10 cellular contexts compared by ENCODE assay signal in genomic region chr5:93359296-93359957, GRCh38.
DNase-seq lines count a peak whose midpoint lies in the region; ATAC-seq lines count a peak whose summit lies in the region.
"Had no signal": no experiment of that assay in that cellular context is flagged by ENCODE, and none has a peak within 500 bp of the region (broad histone marks: within the 10 kb centered on the region; RNA-seq: fewer than 3 reads in every experiment).

No MANE protein-coding gene starts in this region.

- DNase-seq in DMS153 (lab: John Stamatoyannopoulos, UW), result peak; percentile 53
- peak; percentile 11 for DNase-seq in NCI-H446 treated with DMSO at 0.1 percent for 48 hours (lab: John Stamatoyannopoulos, UW)
- DNase-seq in dermis blood vessel endothelial cell, result peak; percentile 95
- peak; percentile 16 for DNase-seq in mucosa of gallbladder (ENCODE audit: low spot score)
- no peak for DNase-seq in anterior cingulate cortex (lab: John Stamatoyannopoulos, UW)
- no peak for DNase-seq in cerebellar nuclear complex (lab: John Stamatoyannopoulos, UW)
- no peak for DNase-seq in NOMO-1 (lab: John Stamatoyannopoulos, UW; ENCODE audit: unreplicated experiment in 2 of 2)
- DNase-seq: activated T-cell treated with anti-CD3 and anti-CD28 coated beads, Interleukin-2, amount 50 U/mL, for 1 hour; esophagus squamous epithelium had no signal

- no peak for ATAC-seq in HG03565 (IDR thresholded peaks at IDR 0.05; ENCODE audit: unreplicated experiment)

Comparison
In these comparisons a context has a peak if more than half of its experiments do, and no peak if none do; other contexts are left out.
1. DNase-seq: peak in DMS153 (single experiment), NCI-H446 treated with DMSO at 0.1 percent for 48 hours (single experiment), dermis blood vessel endothelial cell (single experiment) and mucosa of gallbladder (single experiment); none in anterior cingulate cortex (0 of 58), cerebellar nuclear complex (0 of 2) and NOMO-1 (0 of 2).